Comparison of ENCODE assay signal across 22 cellular contexts in the genomic region with DNA sequence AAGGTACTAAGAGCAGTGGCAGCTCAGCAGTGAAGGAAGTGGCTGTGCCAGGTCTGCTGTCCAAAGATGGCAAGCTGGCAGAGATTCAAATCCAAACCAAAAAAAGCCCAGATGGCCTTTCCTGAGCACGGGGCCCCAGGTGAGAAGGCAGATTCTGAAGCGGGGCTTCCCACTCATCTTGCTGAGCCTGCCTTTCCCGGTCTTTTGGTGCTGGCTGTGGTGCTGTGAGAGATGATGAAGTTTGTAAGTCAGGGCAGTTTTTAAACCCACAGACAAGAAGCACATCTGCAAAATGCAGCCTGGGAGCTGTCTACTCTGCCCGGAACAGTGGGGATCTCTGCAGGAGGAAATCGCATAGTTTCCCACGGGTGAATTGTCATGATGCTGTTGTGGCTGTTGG.
DNase-seq lines count a peak whose midpoint lies in the region; ATAC-seq, FAIRE-seq and TF ChIP-seq lines count a peak whose summit lies in the region.
"Had no signal": no experiment of that assay in that cellular context is flagged by ENCODE, and none has a peak within 500 bp of the region (broad histone marks: within the 10 kb centered on the region; RNA-seq: fewer than 3 reads in every experiment).

No MANE protein-coding gene starts in this region.

- H4K20me1 ChIP-seq in BLaER1 (no peaks in the 10 kb centered on the region), GM23338 (replicated peaks; ENCODE audit: insufficient read depth) (no peaks in the 10 kb centered on the region), neural progenitor cell (ENCODE audit: low read depth) (no peaks in the 10 kb centered on the region)

- ATAC-seq in GM23338: no peak
- ATAC-seq in GM21390 (IDR thresholded peaks at IDR 0.05; ENCODE audit: unreplicated experiment): no peak

- H3K27me3 ChIP-seq in BLaER1 (no peaks in the 10 kb centered on the region), GM23338 (ENCODE audit: insufficient read depth) (no peaks in the 10 kb centered on the region), neural progenitor cell (peaks cover 3% of the 10 kb centered on the region)
- H3K27me3 ChIP-seq: Peyer's patch had no signal

- TF ChIP-seq CTCF in GM23338 (conservative IDR thresholded peaks at IDR 0.05; ENCODE audit: low read depth in 2 of 2) (no peak), neural progenitor cell (IDR thresholded peaks at IDR 0.05) (no peak)

- H3K4me3 ChIP-seq in BLaER1 (no peak overlapping the region), GM23338 (no peak overlapping the region), neural progenitor cell (no peak overlapping the region)
- H3K4me3 ChIP-seq: MG63, Peyer's patch had no signal

- H3K9me3 Mint-ChIP-seq in GM23338: peaks cover 2% of the 10 kb centered on the region; the same call in 1 of the 3 replicates
- H3K9me3 Mint-ChIP-seq in neural progenitor cell: no peaks in the 10 kb centered on the region
- H3K9me3 Mint-ChIP-seq: HFFc6 had no signal

- H3K36me3 Mint-ChIP-seq in GM23338 (ENCODE audit: low read depth): no peaks in the 10 kb centered on the region; the same call in 2 of the 3 replicates
- H3K36me3 Mint-ChIP-seq in neural progenitor cell: no peaks in the 10 kb centered on the region
- H3K36me3 Mint-ChIP-seq: CD4-positive, alpha-beta memory T cell had no signal

- H3K79me2 ChIP-seq in GM23338 (replicated peaks; ENCODE audit: insufficient read depth): no peaks in the 10 kb centered on the region
- H3K79me2 ChIP-seq in neural progenitor cell (ENCODE audit: low read depth): no peaks in the 10 kb centered on the region

- H3K36me3 ChIP-seq in BLaER1 (no peaks in the 10 kb centered on the region), GM23338 (ENCODE audit: insufficient read depth) (no peaks in the 10 kb centered on the region), neural progenitor cell (no peaks in the 10 kb centered on the region)
- H3K36me3 ChIP-seq: BE2C, MG63, Peyer's patch had no signal

- DNase-seq in GM23338 (ENCODE audit: low spot score): peak; percentile 17
- peak; percentile 23 for DNase-seq in ecto neural progenitor cell (ENCODE audit: low spot score)
- no peak for DNase-seq in neural progenitor cell (ENCODE audit: low spot score)
- no peak for DNase-seq in H54 (ENCODE audit: insufficient read length, low spot score)
- DNase-seq in NCI-H2107 treated with DMSO at 0.1 percent for 48 hours (lab: John Stamatoyannopoulos, UW; ENCODE audit: unreplicated experiment): no peak
- DNase-seq: BE2C; CD4-positive, alpha-beta memory T cell; DMS53; H7; HFFc6; Karpas-422; MG63; NCI-H1092; NCI-H1436 treated with DMSO at 0.1 percent for 48 hours; NCI-H2081; Peyer's patch; Right ventricle myocardium superior had no signal

- H3K4me2 ChIP-seq in BLaER1 (peak overlapping the region; percentile 48), GM23338 (no peak overlapping the region), neural progenitor cell (no peak overlapping the region)

- no peak for FAIRE-seq in H54 (lab: Jason Lieb, UNC)
- FAIRE-seq: A204.1, GM12892 had no signal

- no peak for TF ChIP-seq POLR2A in H54 (IDR thresholded peaks at IDR 0.05; ENCODE audit: low read depth, low read length)

- no peaks in the 10 kb centered on the region for H3K9me2 ChIP-seq in GM23338 (ENCODE audit: insufficient read depth)

- H2AFZ ChIP-seq in GM23338 (no peak overlapping the region), neural progenitor cell (replicated peaks) (no peak overlapping the region)

- H3K4me1 Mint-ChIP-seq in GM23338 (peaks cover 24% of the 10 kb centered on the region), neural progenitor cell (peaks cover 14% of the 10 kb centered on the region)
- H3K4me1 Mint-ChIP-seq: CD4-positive, alpha-beta memory T cell had no signal

- no peak overlapping the region for H3K27ac ChIP-seq in BLaER1
- no peak overlapping the region for H3K27ac ChIP-seq in GM23338 (ENCODE audit: low read depth)
- no peak overlapping the region for H3K27ac ChIP-seq in neural progenitor cell
- H3K27ac ChIP-seq: HL-60, Peyer's patch had no signal

- H3K4me3 Mint-ChIP-seq in GM23338 (no peak overlapping the region), neural progenitor cell (no peak overlapping the region)
- H3K4me3 Mint-ChIP-seq: CD4-positive, alpha-beta memory T cell; HFFc6 had no signal

- H3K27ac Mint-ChIP-seq in GM23338 (no peak overlapping the region), neural progenitor cell (peak overlapping the region; percentile 29)
- H3K27ac Mint-ChIP-seq: CD4-positive, alpha-beta memory T cell; HFFc6 had no signal

- no peaks in the 10 kb centered on the region for H3F3A ChIP-seq in GM23338 (replicated peaks; ENCODE audit: low read depth)
- no peaks in the 10 kb centered on the region for H3F3A ChIP-seq in neural progenitor cell (ENCODE audit: low read depth)

- H3K9ac ChIP-seq in BLaER1: no peak overlapping the region
- no peak overlapping the region for H3K9ac ChIP-seq in neural progenitor cell

- H3K27me3 Mint-ChIP-seq in GM23338 (ENCODE audit: insufficient read depth, low read depth, poor library complexity) (peaks cover 6% of the 10 kb centered on the region), neural progenitor cell (ENCODE audit: insufficient read depth, low read depth) (no peaks in the 10 kb centered on the region)

- H3K4me1 ChIP-seq in BLaER1: peaks cover 55% of the 10 kb centered on the region
- H3K4me1 ChIP-seq in GM23338 (ENCODE audit: insufficient read depth): peaks cover 9% of the 10 kb centered on the region
- peaks cover 15% of the 10 kb centered on the region for H3K4me1 ChIP-seq in neural progenitor cell
- H3K4me1 ChIP-seq: BE2C, Peyer's patch had no signal

- H3K9me3 ChIP-seq in BLaER1 (no peaks in the 10 kb centered on the region), neural progenitor cell (ENCODE audit: low read depth) (no peaks in the 10 kb centered on the region)
- H3K9me3 ChIP-seq: BE2C, MG63, Peyer's patch had no signal

TF ChIP-seq in GM23338, 12 proteins besides CTCF, POLR2A, EP300 and RAD21:
- TF ChIP-seq ZNF462 (CRISPR knock-in tag; IDR thresholded peaks at IDR 0.05): no peak
- TF ChIP-seq STAT1 (IDR thresholded peaks at IDR 0.05; ENCODE audit: unreplicated experiment): no peak
- no peak for TF ChIP-seq CREB1 (CRISPR knock-in tag; IDR thresholded peaks at IDR 0.05; ENCODE audit: low read depth)
- no peak for TF ChIP-seq EZH2phosphoT487 (IDR thresholded peaks at IDR 0.05; ENCODE audit: unreplicated experiment)

Comparison
In these comparisons a context has a peak if more than half of its experiments do, and no peak if none do; other contexts are left out.
1. DNase-seq: peak in GM23338 (single experiment) and ecto neural progenitor cell (single experiment); none in neural progenitor cell (single experiment), H54 (single experiment) and NCI-H2107 treated with DMSO at 0.1 percent for 48 hours (single experiment).